13 cellular contexts compared by ENCODE assay signal in genomic region chr20:62362590-62362940, GRCh38. TPM values are rescaled to one million over a fixed set of nuclear protein-coding genes. Genes with fewer than 3 reads are reported as not detected.
DNase-seq lines count a peak whose midpoint lies in the region; ATAC-seq and TF ChIP-seq lines count a peak whose summit lies in the region.
"Had no signal": no experiment of that assay in that cellular context is flagged by ENCODE, and none has a peak within 500 bp of the region (broad histone marks: within the 10 kb centered on the region; RNA-seq: fewer than 3 reads in every experiment).

No MANE protein-coding gene starts in this region.

- no peaks in the 10 kb centered on the region for H3K9me3 ChIP-seq in BLaER1 treated with 17β-estradiol and CSF1 and Interleukin-3, amounts not matched to agents 10 nM and 100 nM (replicated peaks in 1 of 11)
- no peaks in the 10 kb centered on the region for H3K9me3 ChIP-seq in PC-9 (ENCODE audit: insufficient read depth, low read depth)
- H3K9me3 ChIP-seq in right cardiac atrium (ENCODE audit: control insufficient read depth, low read length): no peaks in the 10 kb centered on the region
- no peaks in the 10 kb centered on the region for H3K9me3 ChIP-seq in prostate gland
- H3K9me3 ChIP-seq in psoas muscle: no peaks in the 10 kb centered on the region

- DNase-seq in PC-9 (no peak), right cardiac atrium (no peak), prostate gland (ENCODE audit: low spot score) (no peak), psoas muscle (no peak), H7 (no peak)
- DNase-seq: activated T-cell treated with anti-CD3 and anti-CD28 coated beads, Interleukin-2, amount 50 U/mL, for 4 hours; DMS153; foreskin melanocyte; NCI-H2081 had no signal

- H3K27ac ChIP-seq in BLaER1 treated with 17β-estradiol and CSF1 and Interleukin-3, amounts not matched to agents 10 nM and 100 nM: peak overlapping the region in 1 of 11 experiments; percentile 31; a peak in 1 of 22 replicates
- H3K27ac ChIP-seq in PC-9 (peak overlapping the region; percentile 92), right cardiac atrium (ENCODE audit: low read length) (peak overlapping the region; percentile 19), prostate gland (peak overlapping the region; percentile 91 to 92), psoas muscle (no peak overlapping the region)

- TF ChIP-seq POLR2A in prostate gland (IDR thresholded peaks at IDR 0.05): no peak

- peaks cover 40 to 82% (median 70%) of the 10 kb centered on the region in 10 experiments for H3K4me1 ChIP-seq in BLaER1 treated with 17β-estradiol and CSF1 and Interleukin-3, amounts not matched to agents 10 nM and 100 nM
- H3K4me1 ChIP-seq in PC-9 (replicated peaks; ENCODE audit: insufficient read depth): peaks cover 62% of the 10 kb centered on the region
- peaks cover 23% of the 10 kb centered on the region for H3K4me1 ChIP-seq in right cardiac atrium (ENCODE audit: control insufficient read depth, insufficient read depth, low read length)
- peaks cover 39% of the 10 kb centered on the region for H3K4me1 ChIP-seq in prostate gland (replicated peaks)
- peaks cover 60% of the 10 kb centered on the region for H3K4me1 ChIP-seq in psoas muscle

- peaks cover 57% of the 10 kb centered on the region for H3F3A ChIP-seq in PC-9 (ENCODE audit: insufficient read depth, low read depth)

- no peak overlapping the region for H2AFZ ChIP-seq in PC-9

- intact Hi-C loops in PC-9 (cut with micrococcal nuclease; ENCODE audit: unreplicated experiment) (no loop called here), right cardiac atrium (cut with DNase I) (no loop called here), prostate gland (cut with DNase I) (no loop called here), psoas muscle (cut with DNase I) (no loop called here)

- peaks cover 12 to 35% (median 26%) of the 10 kb centered on the region in 11 experiments for H3K27me3 ChIP-seq in BLaER1 treated with 17β-estradiol and CSF1 and Interleukin-3, amounts not matched to agents 10 nM and 100 nM
- H3K27me3 ChIP-seq in PC-9 (ENCODE audit: insufficient read depth, low read depth) (no peaks in the 10 kb centered on the region), right cardiac atrium (ENCODE audit: control insufficient read depth, insufficient read depth) (no peaks in the 10 kb centered on the region), prostate gland (replicated peaks; ENCODE audit: insufficient read depth) (no peaks in the 10 kb centered on the region), psoas muscle (ENCODE audit: insufficient read depth in 3 of 3, low read length in 2 of 3) (no peaks in the 10 kb centered on the region), H7 (ENCODE audit: control insufficient read depth, insufficient read depth, low read length) (no peaks in the 10 kb centered on the region)

- no peaks in the 10 kb centered on the region; a peak in 1 of 22 replicates for H3K36me3 ChIP-seq in BLaER1 treated with 17β-estradiol and CSF1 and Interleukin-3, amounts not matched to agents 10 nM and 100 nM
- H3K36me3 ChIP-seq in PC-9 (ENCODE audit: low read depth) (0 out of 2 replicates have a peak, but pooled peaks cover 5% of the 10 kb centered on the region), prostate gland (no peaks in the 10 kb centered on the region), psoas muscle (ENCODE audit: insufficient read depth in 1 of 2, low read depth in 1 of 2) (peaks cover 0 to 5% of the 10 kb centered on the region in 2 donors), H7 (replicated peaks; ENCODE audit: control insufficient read depth, insufficient read depth, low read length) (peaks cover 3% of the 10 kb centered on the region)

- BruUV-seq in PC-9 (replicated peaks; lab: Mats Ljungman, UMichigan): no TSS peak

- no peaks in the 10 kb centered on the region for H3K9me2 ChIP-seq in PC-9 (ENCODE audit: insufficient read depth)

- WGBS in right cardiac atrium: 62% methylated on average over 13 of the region's 13 CpGs
- 56% methylated on average over 13 of the region's 13 CpGs for WGBS in prostate gland
- WGBS in psoas muscle, 3 donors: 58 to 64% (median 63%) methylated on average over 13 of the region's 13 CpGs

- H3K9ac ChIP-seq in BLaER1 treated with 17β-estradiol and CSF1 and Interleukin-3, amounts not matched to agents 10 nM and 100 nM: peak overlapping the region in 2 of 11 experiments; percentile 14 to 56; a peak in 1 of 22 replicates

- H4K20me1 ChIP-seq in BLaER1 treated with 17β-estradiol and CSF1 and Interleukin-3, amounts not matched to agents 10 nM and 100 nM: peaks cover 5 to 77% (median 48%) of the 10 kb centered on the region in 11 experiments; a peak in 20 of 22 replicates
- H4K20me1 ChIP-seq in PC-9 (ENCODE audit: insufficient read depth): peaks cover 22% of the 10 kb centered on the region

- POLR2A ChIA-PET in PC-9 (lab: Charles Lee; ENCODE audit: unreplicated experiment): interaction anchor here (2.3 kb wide), 1 partner anchor 12 kb away, joined by 21 read pairs; no protein-coding TSS in a partner anchor

- CTCF ChIA-PET in PC-9 (lab: Charles Lee): interaction anchor here (0.9 kb wide), 1 partner anchor 13 kb away, joined by 18 read pairs; no protein-coding TSS in a partner anchor

- H3K79me2 ChIP-seq in PC-9 (ENCODE audit: low read depth): peaks cover 78% of the 10 kb centered on the region

- peak overlapping the region in 6 of 11 experiments; percentile 11 to 99 (median 99); a peak in 10 of 22 replicates for H3K4me2 ChIP-seq in BLaER1 treated with 17β-estradiol and CSF1 and Interleukin-3, amounts not matched to agents 10 nM and 100 nM
- peak overlapping the region; percentile 96 for H3K4me2 ChIP-seq in PC-9

- no peak for ATAC-seq in right cardiac atrium
- ATAC-seq in psoas muscle: no peak
- no peak for ATAC-seq in HG02840 (IDR thresholded peaks at IDR 0.05; ENCODE audit: low FRiP score, unreplicated experiment)
- ATAC-seq in esophagus mucosa: no peak
- ATAC-seq: activated T-cell treated with anti-CD3 and anti-CD28 coated beads, Interleukin-2, amount 50 U/mL, for 4 hours; left colon had no signal

- no peak overlapping the region for H3K4me3 ChIP-seq in BLaER1 treated with 17β-estradiol and CSF1 and Interleukin-3, amounts not matched to agents 10 nM and 100 nM
- H3K4me3 ChIP-seq in PC-9 (peak overlapping the region; percentile 78), right cardiac atrium (ENCODE audit: low read length) (no peak overlapping the region), prostate gland (no peak overlapping the region), psoas muscle (no peak overlapping the region), H7 (ENCODE audit: insufficient read depth, low read depth, low read length) (no peak overlapping the region)

- TF ChIP-seq CTCF in PC-9 (conservative IDR thresholded peaks at IDR 0.05) (no peak), prostate gland (IDR thresholded peaks at IDR 0.05) (no peak), psoas muscle (IDR thresholded peaks at IDR 0.05) (no peak)

RNA-seq across cellular contexts. Expression of gene LAMA5, which starts 4.5 kb away (rescaled TPM):
- total RNA-seq in PC-9 (2021) (700 and 744 TPM in 2 replicates), right cardiac atrium (10 to 100 TPM; 77.4 to 97.9 (median 86.8) TPM), prostate gland (100 to 1,000 TPM; 170 to 272 TPM), psoas muscle (10 to 100 TPM; 27.2 to 74.6 (median 46.5) TPM), esophagus mucosa (83.4 TPM)
- polyA plus RNA-seq in right cardiac atrium (93.7 TPM), psoas muscle (10 to 100 TPM; 14.4 to 40.5 (median 23.3) TPM)
- 61.0 and 90.8 TPM in 2 replicates for total RNA-seq in H7 (2014; rRNA removed; shearing (Covaris generic))

RNA-seq across cellular contexts. Expression of gene RPS21, which starts 24.3 kb away (rescaled TPM):
- total RNA-seq in PC-9 (2021) (2,188 and 2,275 TPM in 2 replicates), right cardiac atrium (100 to 1,000 TPM; 703 to 815 (median 736) TPM), prostate gland (1,000 to 10,000 TPM; 1,506 to 4,377 TPM), psoas muscle (1,000 to 10,000 TPM in 3 of 4 donors, 100 to 1,000 TPM in 1; 602 to 1,206 (median 1,044) TPM), esophagus mucosa (1,745 TPM)
- polyA plus RNA-seq in right cardiac atrium (2,060 TPM), psoas muscle (1,000 to 10,000 TPM; 3,473 to 5,162 (median 3,791) TPM)
- total RNA-seq in H7 (2014; rRNA removed; shearing (Covaris generic)): 877 and 1,118 TPM in 2 replicates

RNA-seq across cellular contexts. Expression of gene CABLES2, which starts 44.5 kb away (rescaled TPM):
- 11.2 and 14.1 TPM in 2 replicates for total RNA-seq in PC-9 (2021)
- 10 to 100 TPM; 12.3 to 29.4 (median 16.3) TPM for total RNA-seq in right cardiac atrium
- 10.9 TPM for polyA plus RNA-seq in right cardiac atrium
- total RNA-seq in prostate gland: 10 to 100 TPM in 1 of 2 donors, 1 to 10 TPM in 1; 4.1 to 31.3 TPM
- 1 to 10 TPM; 3.0 to 4.2 (median 3.9) TPM for total RNA-seq in psoas muscle
- polyA plus RNA-seq in psoas muscle: 1 to 10 TPM; 2.4 to 4.3 (median 3.5) TPM
- total RNA-seq in H7 (2014; rRNA removed; shearing (Covaris generic)): 7.7 and 8.3 TPM in 2 replicates
- total RNA-seq in esophagus mucosa: 2.4 TPM

RNA-seq across cellular contexts. Expression of gene ADRM1, which starts 59.8 kb away (rescaled TPM):
- total RNA-seq in PC-9 (2021): 172 and 173 TPM in 2 replicates
- total RNA-seq in right cardiac atrium: 10 to 100 TPM; 65.0 to 80.9 (median 73.4) TPM
- 87.5 TPM for polyA plus RNA-seq in right cardiac atrium
- total RNA-seq in prostate gland: 100 to 1,000 TPM; 149 to 207 TPM
- 100 to 1,000 TPM; 142 to 280 (median 238) TPM for total RNA-seq in psoas muscle
- 100 to 1,000 TPM; 355 to 603 (median 460) TPM for polyA plus RNA-seq in psoas muscle
- total RNA-seq in H7 (2014; rRNA removed; shearing (Covaris generic)): 224 and 290 TPM in 2 replicates
- total RNA-seq in esophagus mucosa: 76.1 TPM
